26 cellular contexts compared by ENCODE assay signal in genomic region chr11:62516736-62517371, GRCh38. TPM values are rescaled to one million over a fixed set of nuclear protein-coding genes. Genes with fewer than 3 reads are reported as not detected.
DNase-seq lines count a peak whose midpoint lies in the region; ATAC-seq and TF ChIP-seq lines count a peak whose summit lies in the region.
"Had no signal": no experiment of that assay in that cellular context is flagged by ENCODE, and none has a peak within 500 bp of the region (broad histone marks: within the 10 kb centered on the region; RNA-seq: fewer than 3 reads in every experiment).

No MANE protein-coding gene starts in this region.

- H3K4me1 ChIP-seq in mesenchymal stem cell (ENCODE audit: control insufficient read depth, insufficient read depth, low read depth, low read length): peaks cover 12% of the 10 kb centered on the region
- peaks cover 0 to 45% (median 8%) of the 10 kb centered on the region in 4 donors for H3K4me1 ChIP-seq in tibial artery
- H3K4me1 ChIP-seq: prostate gland, SJCRH30 had no signal

- H3K27ac Mint-ChIP-seq in HFFc6 (peak overlapping the region; percentile 77), type B pancreatic cell (peak overlapping the region; percentile 55)
- H3K27ac Mint-ChIP-seq in central memory CD8-positive, alpha-beta T cell (ENCODE audit: low read depth): peak overlapping the region; percentile 62
- H3K27ac Mint-ChIP-seq: activated naive CD4-positive, alpha-beta T cell treated with anti-CD3 and anti-CD28 coated beads, Interleukin-2, amount 10 ng/mL, durations not matched to agents 7 days and 5 days; activated T-helper 1 cell treated with anti-CD3 and anti-CD28 coated beads, Interleukin-12 subunit alpha, Interleukin-12 subunit beta, Interleukin-2, Interleukin-4 antibody, amounts not matched to agents 30 ng/mL and 10 ng/mL and 1 ng/mL, durations not matched to agents 14 hours and 24 hours and 36 hours; brain; GM23338; T-cell had no signal

- H3K36me3 ChIP-seq in mesenchymal stem cell (ENCODE audit: control insufficient read depth in 1 of 2, insufficient read depth in 2 of 2, low read depth in 1 of 2, low read length in 2 of 2) (peaks cover 77 to 80% of the 10 kb centered on the region in 2 experiments), tibial artery (peaks cover 69 to 89% (median 79%) of the 10 kb centered on the region in 3 donors)
- H3K36me3 ChIP-seq: neutrophil, SJCRH30 had no signal

- no peak overlapping the region for H2BK12ac ChIP-seq in mesenchymal stem cell (ENCODE audit: low read length in 2 of 2)

- no peak overlapping the region for H2AFZ ChIP-seq in mesenchymal stem cell (ENCODE audit: low read depth, low read length)
- H2AFZ ChIP-seq: GM23338 had no signal

- no peak for ATAC-seq in central memory CD8-positive, alpha-beta T cell (replicated peaks; ENCODE audit: extremely low read depth, poor library complexity, severe bottlenecking)
- ATAC-seq: GM23338, heart left ventricle, T-cell had no signal

- H3K23ac ChIP-seq in mesenchymal stem cell (ENCODE audit: low read length in 2 of 2): peak overlapping the region in 1 of 2 experiments; percentile 10

- 97% methylated on average over 14 of the region's 14 CpGs for WGBS in mesenchymal stem cell

- no peak overlapping the region for H3K4me2 ChIP-seq in mesenchymal stem cell (ENCODE audit: low read length, poor library complexity, severe bottlenecking)
- H3K4me2 ChIP-seq: GM23338 had no signal

- H2AK5ac ChIP-seq in mesenchymal stem cell (ENCODE audit: low read length, severe bottlenecking): no peak overlapping the region

- TF ChIP-seq CTCF in HFFc6 (IDR thresholded peaks at IDR 0.05) (no peak), type B pancreatic cell (conservative IDR thresholded peaks at IDR 0.05) (no peak), tibial artery (IDR thresholded peaks at IDR 0.05) (no peak)

- no peak overlapping the region for H2BK5ac ChIP-seq in mesenchymal stem cell (ENCODE audit: low read depth, low read length, poor library complexity, severe bottlenecking)

- H3K18ac ChIP-seq in mesenchymal stem cell (ENCODE audit: low read depth in 1 of 2, low read length in 2 of 2): no peak overlapping the region

- H3K36me3 Mint-ChIP-seq in HFFc6 (ENCODE audit: low read depth) (peaks cover 60% of the 10 kb centered on the region), type B pancreatic cell (peaks cover 57% of the 10 kb centered on the region)
- peaks cover 68% of the 10 kb centered on the region for H3K36me3 Mint-ChIP-seq in central memory CD8-positive, alpha-beta T cell (ENCODE audit: insufficient read depth)

- H3K9me3 ChIP-seq in mesenchymal stem cell (ENCODE audit: control insufficient read depth, low read length): no peaks in the 10 kb centered on the region
- H3K9me3 ChIP-seq in tibial artery: no peaks in the 10 kb centered on the region
- H3K9me3 ChIP-seq: heart left ventricle, neutrophil, prostate gland, SJCRH30, stomach, upper lobe of left lung had no signal

- H2BK15ac ChIP-seq in mesenchymal stem cell (ENCODE audit: low read depth, poor library complexity, severe bottlenecking): no peak overlapping the region

- H3K14ac ChIP-seq in mesenchymal stem cell (ENCODE audit: low read length in 2 of 2): no peak overlapping the region

- peak overlapping the region; percentile 42 for H3K9ac ChIP-seq in mesenchymal stem cell (ENCODE audit: low read length)

- H3K4me3 Mint-ChIP-seq in HFFc6: no peak overlapping the region; the same call in 1 of the 2 replicates
- no peak overlapping the region for H3K4me3 Mint-ChIP-seq in central memory CD8-positive, alpha-beta T cell
- H3K4me3 Mint-ChIP-seq in type B pancreatic cell: no peak overlapping the region
- H3K4me3 Mint-ChIP-seq: activated naive CD4-positive, alpha-beta T cell treated with anti-CD3 and anti-CD28 coated beads, Interleukin-2, amount 10 ng/mL, durations not matched to agents 7 days and 5 days; activated T-helper 1 cell treated with anti-CD3 and anti-CD28 coated beads, Interleukin-12 subunit alpha, Interleukin-12 subunit beta, Interleukin-2, Interleukin-4 antibody, amounts not matched to agents 30 ng/mL and 10 ng/mL and 1 ng/mL, durations not matched to agents 14 hours and 24 hours and 36 hours; brain; GM23338 had no signal

- H4K8ac ChIP-seq in mesenchymal stem cell (ENCODE audit: low read length): no peak overlapping the region

- H3K27ac ChIP-seq in mesenchymal stem cell (ENCODE audit: low read length, poor library complexity, severe bottlenecking) (peak overlapping the region; percentile 31), tibial artery (no peak overlapping the region)
- H3K27ac ChIP-seq: HL-60, neutrophil, prostate gland, SJCRH30 had no signal

- peaks cover 11% of the 10 kb centered on the region for H3K79me1 ChIP-seq in mesenchymal stem cell (replicated peaks; ENCODE audit: low read length, poor library complexity, severe bottlenecking)

- H3K27me3 ChIP-seq in mesenchymal stem cell (ENCODE audit: control insufficient read depth in 1 of 2, insufficient read depth in 1 of 2, low read length in 2 of 2): no peaks in the 10 kb centered on the region
- no peaks in the 10 kb centered on the region for H3K27me3 ChIP-seq in tibial artery
- H3K27me3 ChIP-seq: heart left ventricle, neutrophil, SJCRH30, stomach, upper lobe of left lung had no signal

- no peak overlapping the region for H4K91ac ChIP-seq in mesenchymal stem cell (ENCODE audit: low read length)

- H3K27me3 Mint-ChIP-seq in HFFc6 (ENCODE audit: insufficient read depth) (peaks cover 19% of the 10 kb centered on the region), type B pancreatic cell (no peaks in the 10 kb centered on the region)
- H3K27me3 Mint-ChIP-seq in central memory CD8-positive, alpha-beta T cell: no peaks in the 10 kb centered on the region
- H3K27me3 Mint-ChIP-seq: T-cell had no signal

- intact Hi-C loops in tibial artery (cut with DNase I; ENCODE audit: low total_unique reads): no loop called here

- H3K4me3 ChIP-seq in mesenchymal stem cell (ENCODE audit: insufficient read depth in 1 of 2, low read depth in 1 of 2, low read length in 2 of 2) (no peak overlapping the region), tibial artery (no peak overlapping the region)
- H3K4me3 ChIP-seq: GM23338, heart left ventricle, prostate gland, SJCRH30, stomach, upper lobe of left lung had no signal

- no peak overlapping the region for H3K4ac ChIP-seq in mesenchymal stem cell (ENCODE audit: low read depth in 1 of 2, low read length in 2 of 2)

- H3K9me3 Mint-ChIP-seq in HFFc6: no peaks in the 10 kb centered on the region
- no peaks in the 10 kb centered on the region for H3K9me3 Mint-ChIP-seq in central memory CD8-positive, alpha-beta T cell
- H3K9me3 Mint-ChIP-seq in type B pancreatic cell: no peaks in the 10 kb centered on the region
- H3K9me3 Mint-ChIP-seq: activated naive CD4-positive, alpha-beta T cell treated with anti-CD3 and anti-CD28 coated beads, Interleukin-2, amount 10 ng/mL, durations not matched to agents 7 days and 5 days; activated T-helper 1 cell treated with anti-CD3 and anti-CD28 coated beads, Interleukin-12 subunit alpha, Interleukin-12 subunit beta, Interleukin-2, Interleukin-4 antibody, amounts not matched to agents 30 ng/mL and 10 ng/mL and 1 ng/mL, durations not matched to agents 14 hours and 24 hours and 36 hours; T-cell had no signal

- no peak for DNase-seq in HFFc6
- no peak for DNase-seq in central memory CD8-positive, alpha-beta T cell (ENCODE audit: low spot score in 2 of 2)
- no peak for DNase-seq in mesenchymal stem cell
- DNase-seq in type B pancreatic cell (ENCODE audit: extremely low spot score, unreplicated experiment): no peak
- DNase-seq in SKM-1 (lab: John Stamatoyannopoulos, UW; ENCODE audit: unreplicated experiment): no peak
- DNase-seq in NCI-H2171 treated with DMSO at 0.1 percent for 48 hours (lab: John Stamatoyannopoulos, UW): no peak
- DNase-seq in tibial artery: no peak
- DNase-seq: activated CD4-positive, alpha-beta T cell treated with anti-CD3 and anti-CD28 coated beads, Interleukin-2, amount 50 U/mL, for 48 hours; activated CD8-positive, alpha-beta memory T cell treated with anti-CD3 and anti-CD28 coated beads, Interleukin-2, amount 50 U/mL, for 4 hours; activated naive CD4-positive, alpha-beta T cell treated with anti-CD3 and anti-CD28 coated beads, Interleukin-2, amount 10 ng/mL, durations not matched to agents 7 days and 5 days; C1 segment of cervical spinal cord; heart left ventricle; kidney glomerular epithelial cell; NCI-H1092; NCI-H1694 treated with DMSO at 0.1 percent for 48 hours; NCI-H524 treated with DMSO at 0.1 percent for 48 hours; SJCRH30; stomach; T-cell; upper lobe of left lung had no signal

- H3K4me1 Mint-ChIP-seq in HFFc6 (ENCODE audit: low read depth) (peaks cover 54% of the 10 kb centered on the region), type B pancreatic cell (ENCODE audit: unreplicated experiment) (peaks cover 14% of the 10 kb centered on the region)
- H3K4me1 Mint-ChIP-seq in central memory CD8-positive, alpha-beta T cell: peaks cover 28% of the 10 kb centered on the region
- H3K4me1 Mint-ChIP-seq: activated naive CD4-positive, alpha-beta T cell treated with anti-CD3 and anti-CD28 coated beads, Interleukin-2, amount 10 ng/mL, durations not matched to agents 7 days and 5 days; brain; GM23338 had no signal

- H2BK120ac ChIP-seq in mesenchymal stem cell (ENCODE audit: low read depth, low read length): no peak overlapping the region

RNA-seq across cellular contexts. Expression of gene AHNAK, which starts 29.8 kb away (rescaled TPM):
- 100 to 1,000 TPM; 426 to 589 (median 452) TPM for total RNA-seq in HFFc6 (2021; fragmentation: NEBNext Ultra II Directional; extraction: Animal tissue kit (Norgen Biotek cat#: 25700))
- polyA plus RNA-seq in mesenchymal stem cell (2013, experiment 1 of 2): 71.8 TPM
- polyA plus RNA-seq in mesenchymal stem cell (2013, experiment 2 of 2): 65.2 TPM
- total RNA-seq in type B pancreatic cell (ENCODE audit: low replicate concordance): 302 and 656 TPM in 2 replicates

RNA-seq across cellular contexts. Expression of gene EEF1G, which starts 56.8 kb away (rescaled TPM):
- total RNA-seq in HFFc6 (2021; fragmentation: NEBNext Ultra II Directional; extraction: Animal tissue kit (Norgen Biotek cat#: 25700)): 1,000 to 10,000 TPM; 1,302 to 1,474 (median 1,327) TPM
- 1,160 TPM for polyA plus RNA-seq in mesenchymal stem cell (2013, experiment 1 of 2)
- 1,130 TPM for polyA plus RNA-seq in mesenchymal stem cell (2013, experiment 2 of 2)
- total RNA-seq in type B pancreatic cell (ENCODE audit: low replicate concordance): 1,846 and 2,051 TPM in 2 replicates
